7 cellular contexts compared by ENCODE assay signal in the genomic region with DNA sequence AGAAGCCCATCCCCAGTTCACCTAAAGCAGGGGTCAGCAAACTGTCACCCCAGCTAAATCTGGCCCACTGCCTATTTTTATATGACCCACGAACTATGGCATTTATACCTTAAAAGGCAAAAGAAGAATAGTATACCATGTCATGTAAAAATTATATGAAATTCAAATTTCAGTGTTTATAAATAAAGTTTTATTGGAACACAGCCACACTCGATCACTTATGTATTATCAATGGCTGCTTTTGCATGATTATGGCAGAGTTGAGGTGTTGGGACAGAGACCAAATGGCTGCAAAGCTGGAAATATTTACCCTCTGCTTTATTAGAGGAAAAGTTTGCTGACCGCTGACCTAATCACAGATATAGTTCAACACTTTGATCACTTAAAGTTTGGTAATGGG.
"Had no signal": no experiment of that assay in that cellular context is flagged by ENCODE, and none has a peak within 500 bp of the region (broad histone marks: within the 10 kb centered on the region; RNA-seq: fewer than 3 reads in every experiment).

No MANE protein-coding gene starts in this region.

- DNase-seq: GDM1, GF-D8 had no signal

- FAIRE-seq: G401.6, GM12891, GM12892, GM18507, GM19239 had no signal
